Comparison of ENCODE assay signal across 22 cellular contexts in the genomic region with DNA sequence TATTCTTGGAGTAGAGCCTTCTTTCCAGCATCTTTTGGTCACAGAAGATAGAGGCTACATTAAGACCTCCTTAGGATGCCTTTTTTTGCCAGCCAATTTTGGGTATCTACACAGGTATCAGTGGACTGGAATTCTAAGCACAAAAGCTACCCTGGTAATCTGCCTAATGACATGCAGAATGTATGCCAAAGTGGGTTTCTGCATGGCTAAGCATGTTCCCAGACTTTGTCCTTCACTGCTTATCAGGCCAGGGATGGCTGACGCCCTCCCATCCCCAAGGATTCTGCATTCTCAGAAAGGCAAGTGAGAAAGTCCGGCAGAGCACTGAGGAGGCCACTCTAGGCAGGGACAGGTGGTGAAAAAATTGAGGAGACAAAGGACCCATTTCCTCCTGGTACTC.
"Had no signal": no experiment of that assay in that cellular context is flagged by ENCODE, and none has a peak within 500 bp of the region (broad histone marks: within the 10 kb centered on the region; RNA-seq: fewer than 3 reads in every experiment).

No MANE protein-coding gene starts in this region.

- ATAC-seq: activated T-cell treated with anti-CD3 and anti-CD28 coated beads, Interleukin-2, amount 50 U/mL, for 4 hours; PC-3; SK-N-SH treated with all-trans-retinoic acid at 6 μM for 48 hours; T-helper 17 cell had no signal

- H3K36me3 ChIP-seq: SJSA1 had no signal

- H3K27me3 ChIP-seq: SJSA1 had no signal

- H3K27ac ChIP-seq: SJSA1 had no signal

- H3K4me1 ChIP-seq: SJSA1 had no signal

- H3K4me3 ChIP-seq: SJSA1 had no signal

- DNase-seq: activated B cell treated with CpG ODN at 0.5 μM for 24 hours; activated CD4-positive, alpha-beta memory T cell treated with anti-CD3 and anti-CD28 coated beads for 36 hours; activated CD4-positive, alpha-beta T cell treated with anti-CD3 and anti-CD28 coated beads, Interleukin-2, amount 10 ng/mL, durations not matched to agents 7 days and 5 days; activated CD8-positive, alpha-beta memory T cell treated with anti-CD3 and anti-CD28 coated beads for 24 hours; activated effector memory CD4-positive, alpha-beta T cell treated with anti-CD3 and anti-CD28 coated beads, Interleukin-2, amount 50 U/mL, for 16 hours; activated naive CD4-positive, alpha-beta T cell treated with Interleukin-2 at 50 U/mL for 16 hours; activated T-cell treated with anti-CD3 and anti-CD28 coated beads, Interleukin-2, amount 50 U/mL, for 4 hours; amygdala; Kasumi-1; NCI-H1048; NCI-H146; NCI-H187 treated with DMSO at 0.1 percent for 48 hours; NCI-H2081 treated with DMSO at 0.1 percent for 48 hours; NCI-H2227 treated with DMSO at 0.1 percent for 48 hours; NCI-H774; PC-3; SHP77; T-helper 17 cell; T-helper 9 cell had no signal

- H3K9me3 ChIP-seq: SJSA1 had no signal

- FAIRE-seq: RCC 7860 had no signal
